Comparison of ENCODE assay signal across 2 cellular contexts in the genomic region with DNA sequence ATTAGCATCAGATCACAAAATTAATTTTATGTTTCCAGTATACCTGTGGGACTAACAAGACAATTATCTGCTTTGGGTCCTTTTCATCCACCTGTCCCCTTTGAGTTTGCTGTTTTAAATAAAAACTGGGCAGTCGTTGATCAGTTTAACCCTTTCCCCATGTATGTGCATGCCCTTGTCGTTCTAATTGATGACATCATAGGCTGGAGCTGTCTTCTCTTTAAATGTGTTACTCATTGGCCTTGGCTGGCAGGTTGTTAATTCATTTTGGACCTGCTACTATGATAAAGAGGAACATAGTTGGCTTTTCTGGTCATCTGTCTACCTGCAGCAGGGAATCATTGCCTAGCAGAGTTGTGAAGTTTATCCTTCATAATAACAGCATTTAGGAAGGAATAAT.
TF ChIP-seq lines count a peak whose summit lies in the region.

No MANE protein-coding gene starts in this region.

TF ChIP-seq in HepG2, 621 proteins besides CTCF, POLR2A, EP300 and RAD21:
- 0 out of 2 replicates have a peak, but pooled peaks have one; percentile 10 for TF ChIP-seq CREB1 (IDR thresholded peaks at IDR 0.05)
- TF ChIP-seq CREB1 (CRISPR knock-in tag; IDR thresholded peaks at IDR 0.05) = no peak
- TF ChIP-seq ATF7 (IDR thresholded peaks at IDR 0.05) = peak; percentile 93
- no peak for TF ChIP-seq ATF7 (CRISPR knock-in tag; IDR thresholded peaks at IDR 0.05)
- TF ChIP-seq ZNF747 (CRISPR knock-in tag; IDR thresholded peaks at IDR 0.05; ENCODE audit: borderline replicate concordance) = no peak

TF ChIP-seq in K562, 482 proteins besides CTCF, POLR2A, EP300 and RAD21:
- TF ChIP-seq ZSCAN29 (IDR thresholded peaks at IDR 0.05) = no peak
- TF ChIP-seq ATF7 (IDR thresholded peaks at IDR 0.05) = peak; percentile 20; the same call in 1 of the 2 replicates
- TF ChIP-seq, protein P1, sequence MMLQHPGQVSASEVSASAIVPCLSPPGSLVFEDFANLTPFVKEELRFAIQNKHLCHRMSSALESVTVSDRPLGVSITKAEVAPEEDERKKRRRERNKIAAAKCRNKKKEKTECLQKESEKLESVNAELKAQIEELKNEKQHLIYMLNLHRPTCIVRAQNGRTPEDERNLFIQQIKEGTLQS (IDR thresholded peaks at IDR 0.05) = peak; percentile 43; the same call in 1 of the 2 replicates
- TF ChIP-seq, protein P1 (CRISPR knock-in tag; conservative IDR thresholded peaks at IDR 0.05) = no peak
